In genomic region chr2:64581018-64581417, GRCh38 we compare ENCODE assay signal across 21 cellular contexts.
"Had no signal": no experiment of that assay in that cellular context is flagged by ENCODE, and none has a peak within 500 bp of the region (broad histone marks: within the 10 kb centered on the region; RNA-seq: fewer than 3 reads in every experiment).

No MANE protein-coding gene starts in this region.

- H3K27ac Mint-ChIP-seq: activated CD8-positive, alpha-beta T cell treated with anti-CD3 and anti-CD28 coated beads, Interleukin-2, amount 10 ng/mL, durations not matched to agents 7 days and 5 days; activated naive CD4-positive, alpha-beta T cell treated with anti-CD3 and anti-CD28 coated beads, Interleukin-2, amount 50 U/mL, for 72 hours; activated naive CD8-positive, alpha-beta T cell treated with anti-CD3 and anti-CD28 coated beads, Interleukin-2, amount 50 U/mL, for 24 hours had no signal

- H3K4me1 Mint-ChIP-seq: activated naive CD8-positive, alpha-beta T cell treated with anti-CD3 and anti-CD28 coated beads, Interleukin-2, amount 50 U/mL, for 24 hours had no signal

- H3K27me3 Mint-ChIP-seq: activated naive CD8-positive, alpha-beta T cell treated with anti-CD3 and anti-CD28 coated beads, Interleukin-2, amount 50 U/mL, for 24 hours had no signal

- H3K9me3 Mint-ChIP-seq: activated naive CD4-positive, alpha-beta T cell treated with anti-CD3 and anti-CD28 coated beads, Interleukin-2, amount 50 U/mL, for 72 hours; activated naive CD8-positive, alpha-beta T cell treated with anti-CD3 and anti-CD28 coated beads, Interleukin-2, amount 50 U/mL, for 24 hours had no signal

- H3K4me3 Mint-ChIP-seq: activated CD8-positive, alpha-beta T cell treated with anti-CD3 and anti-CD28 coated beads, Interleukin-2, amount 10 ng/mL, durations not matched to agents 7 days and 5 days; activated naive CD8-positive, alpha-beta T cell treated with anti-CD3 and anti-CD28 coated beads, Interleukin-2, amount 50 U/mL, for 24 hours had no signal

- DNase-seq: activated CD4-positive, alpha-beta T cell treated with anti-CD3 and anti-CD28 coated beads for 48 hours; activated CD4-positive, alpha-beta T cell treated with anti-CD3 and anti-CD28 coated beads, Interleukin-2, amount 50 U/mL, for 4 hours; activated CD4-positive, CD25-positive, alpha-beta regulatory T cell treated with anti-CD3 and anti-CD28 coated beads, Interleukin-2, amount 50 U/mL, for 72 hours; activated CD8-positive, alpha-beta memory T cell treated with anti-CD3 and anti-CD28 coated beads, Interleukin-2, amount 50 U/mL, for 48 hours; activated CD8-positive, alpha-beta T cell treated with anti-CD3 and anti-CD28 coated beads, Interleukin-2, amount 10 ng/mL, durations not matched to agents 7 days and 5 days; activated naive CD8-positive, alpha-beta T cell treated with anti-CD3 and anti-CD28 coated beads, Interleukin-2, amount 50 U/mL, for 24 hours; activated T-cell treated with anti-CD3 and anti-CD28 coated beads, Interleukin-2, amount 50 U/mL, for 1 hour; amniotic stem cell; body of pancreas; central memory CD4-positive, alpha-beta T cell; Karpas-422; MM.1S; NCI-H2029; NCI-H2107; NCI-H510A treated with DMSO at 0.1 percent for 48 hours; OCI-M1; RPMI8226; SK-N-SH had no signal

- ATAC-seq: activated CD8-positive, alpha-beta T cell treated with anti-CD3 and anti-CD28 coated beads, Interleukin-2, amount 10 ng/mL, durations not matched to agents 7 days and 5 days; activated naive CD4-positive, alpha-beta T cell treated with anti-CD3 and anti-CD28 coated beads, Interleukin-2, amount 50 U/mL, for 72 hours; activated naive CD8-positive, alpha-beta T cell treated with anti-CD3 and anti-CD28 coated beads, Interleukin-2, amount 50 U/mL, for 24 hours; body of pancreas; Panc1; Right ventricle myocardium inferior had no signal
